ENCODE assay signal across 11 cellular contexts in the genomic region with DNA sequence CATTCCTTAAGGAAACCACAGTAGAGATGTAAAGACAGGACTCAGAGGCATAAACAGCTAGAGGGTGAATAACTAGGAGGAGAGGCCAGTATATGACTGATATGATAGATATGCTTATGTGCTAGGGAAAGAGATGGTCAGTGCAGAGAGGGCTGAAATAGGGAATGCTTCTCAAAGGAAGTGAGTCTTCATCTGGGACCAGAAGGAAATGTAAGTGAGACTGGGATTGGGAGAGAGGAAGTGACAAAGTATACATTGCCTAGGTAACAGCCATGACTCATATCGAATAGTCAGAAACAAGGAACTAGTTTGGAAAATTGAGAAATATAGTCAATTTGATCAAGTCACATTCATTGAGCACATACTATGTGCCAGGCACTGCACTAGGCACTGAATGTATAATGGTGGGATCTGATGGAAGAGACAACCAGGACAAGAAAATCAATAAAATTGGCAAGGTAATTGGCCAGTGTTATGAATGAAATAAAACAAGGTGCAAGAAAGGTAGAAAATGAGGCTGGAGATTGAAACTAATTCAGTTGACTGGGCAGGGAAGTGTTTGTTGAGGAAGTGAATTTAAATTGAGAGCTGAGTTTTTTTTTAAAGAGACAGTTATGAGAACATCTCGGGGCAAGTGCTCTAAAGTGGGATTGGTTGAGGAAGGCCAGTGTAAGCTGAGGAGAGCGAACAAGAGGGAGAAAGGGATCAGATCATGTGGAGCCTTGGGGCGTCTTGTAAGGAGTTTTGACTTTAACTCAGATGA. TPM values are rescaled to one million over a fixed set of nuclear protein-coding genes. Genes with fewer than 3 reads are reported as not detected.
A peak's percentile ranks its signal among the peaks of the same experiment; 100 is the strongest.
DNase-seq lines count a peak whose midpoint lies in the region; ATAC-seq and TF ChIP-seq lines count a peak whose summit lies in the region.
"Had no signal": no experiment of that assay in that cellular context is flagged by ENCODE, and none has a peak within 500 bp of the region (broad histone marks: within the 10 kb centered on the region; RNA-seq: fewer than 3 reads in every experiment).

No MANE protein-coding gene starts in this region.

- intact Hi-C loops in activated naive CD4-positive, alpha-beta T cell treated with anti-CD3 and anti-CD28 coated beads for 36 hours (cut with micrococcal nuclease): loop anchor here (1.0 kb wide), 2 partner anchors 13 to 53 kb away; no protein-coding TSS in a partner anchor
- intact Hi-C loops in tibial artery (cut with DNase I; ENCODE audit: low total_unique reads): no loop called here

- H3K4me1 ChIP-seq in upper lobe of left lung (peaks cover 28 to 45% (median 37%) of the 10 kb centered on the region in 4 donors), tibial artery (peaks cover 0 to 23% (median 2%) of the 10 kb centered on the region in 4 donors)

- TF ChIP-seq EP300 in upper lobe of left lung (IDR thresholded peaks at IDR 0.05): no peak

- TF ChIP-seq CTCF in RWPE1 (conservative IDR thresholded peaks at IDR 0.05; ENCODE audit: low read depth) (no peak), upper lobe of left lung (IDR thresholded peaks at IDR 0.05) (no peak), tibial artery (IDR thresholded peaks at IDR 0.05) (no peak)

- no peak overlapping the region for H3K4me3 ChIP-seq in upper lobe of left lung
- no peak overlapping the region for H3K4me3 ChIP-seq in tibial artery
- H3K4me3 ChIP-seq: gastroesophageal sphincter had no signal

- peak overlapping the region; percentile 40 for H3K4me3 Mint-ChIP-seq in activated naive CD4-positive, alpha-beta T cell treated with anti-CD3 and anti-CD28 coated beads for 36 hours

- no peaks in the 10 kb centered on the region for H3K9me3 Mint-ChIP-seq in activated naive CD4-positive, alpha-beta T cell treated with anti-CD3 and anti-CD28 coated beads for 36 hours

- no peak for TF ChIP-seq POLR2A in upper lobe of left lung (IDR thresholded peaks at IDR 0.05)

- DNase-seq in activated naive CD4-positive, alpha-beta T cell treated with anti-CD3 and anti-CD28 coated beads for 36 hours: no peak
- no peak for DNase-seq in activated naive CD4-positive, alpha-beta T cell (lab: John Stamatoyannopoulos, UW)
- peak; percentile 60 for DNase-seq in RWPE1 (ENCODE audit: low spot score)
- DNase-seq in upper lobe of left lung: no peak
- no peak for DNase-seq in tibial artery
- no peak for DNase-seq in NCI-H187 (lab: John Stamatoyannopoulos, UW)
- DNase-seq: activated CD4-positive, alpha-beta T cell treated with anti-CD3 and anti-CD28 coated beads for 4 hours; NCI-H146 had no signal

- H3K27ac ChIP-seq in RWPE1 (no peak overlapping the region), upper lobe of left lung (peak overlapping the region in 3 of 4 donors; percentile 3 to 31 (median 28)), tibial artery (no peak overlapping the region)
- H3K27ac ChIP-seq: gastroesophageal sphincter had no signal

- no peaks in the 10 kb centered on the region for H3K27me3 Mint-ChIP-seq in activated naive CD4-positive, alpha-beta T cell treated with anti-CD3 and anti-CD28 coated beads for 36 hours (ENCODE audit: low read depth)

- 64 to 75% methylated on average over 4 of the region's 4 CpGs for WGBS in upper lobe of left lung, 2 donors

- no peaks in the 10 kb centered on the region for H3K9me3 ChIP-seq in upper lobe of left lung
- H3K9me3 ChIP-seq in tibial artery: no peaks in the 10 kb centered on the region
- H3K9me3 ChIP-seq: gastroesophageal sphincter had no signal

- H3K27me3 ChIP-seq in upper lobe of left lung (no peaks in the 10 kb centered on the region), tibial artery (no peaks in the 10 kb centered on the region)
- H3K27me3 ChIP-seq: gastroesophageal sphincter had no signal

- POLR2A ChIA-PET in RWPE1 (lab: Yijun Ruan, JAX; ENCODE audit: low non-redundant PET): no interaction called here

- peaks cover 0 to 7% (median 3%) of the 10 kb centered on the region in 4 donors for H3K36me3 ChIP-seq in upper lobe of left lung
- peaks cover 0 to 12% (median 4%) of the 10 kb centered on the region in 3 donors for H3K36me3 ChIP-seq in tibial artery

- H3K4me1 Mint-ChIP-seq in activated naive CD4-positive, alpha-beta T cell treated with anti-CD3 and anti-CD28 coated beads for 36 hours (ENCODE audit: low read depth): peaks cover 71% of the 10 kb centered on the region

- H3K36me3 Mint-ChIP-seq in activated naive CD4-positive, alpha-beta T cell treated with anti-CD3 and anti-CD28 coated beads for 36 hours (ENCODE audit: low read depth): peaks cover 58% of the 10 kb centered on the region

- ATAC-seq in esophagus mucosa: peak; percentile 58
- ATAC-seq in upper lobe of left lung (ENCODE audit: low FRiP score in 2 of 2): peak in 1 of 2 donors; percentile 60
- no peak for ATAC-seq in GM21619 (IDR thresholded peaks at IDR 0.05; ENCODE audit: unreplicated experiment)
- ATAC-seq: gastroesophageal sphincter had no signal

- CTCF ChIA-PET in activated naive CD4-positive, alpha-beta T cell treated with anti-CD3 and anti-CD28 coated beads for 36 hours (lab: Charles Lee): interaction anchor here (4.3 kb wide), 1 partner anchor 11 kb away, joined by 19 read pairs; no protein-coding TSS in a partner anchor
- CTCF ChIA-PET in RWPE1 (lab: Yijun Ruan, JAX): no interaction called here

- peak overlapping the region; percentile 71 for H3K27ac Mint-ChIP-seq in activated naive CD4-positive, alpha-beta T cell treated with anti-CD3 and anti-CD28 coated beads for 36 hours

RNA-seq across cellular contexts. Expression of a gene that starts 4.3 kb away (rescaled TPM):
- 100 to 1,000 TPM; 108 to 111 TPM for total RNA-seq in activated naive CD4-positive, alpha-beta T cell treated with anti-CD3 and anti-CD28 coated beads for 36 hours
- total RNA-seq in esophagus mucosa: 1.3 TPM
- total RNA-seq in upper lobe of left lung: 10 to 100 TPM; 19.9 to 24.8 (median 22.1) TPM

RNA-seq across cellular contexts. Expression of a gene that starts 55.3 kb away (rescaled TPM):
- 10 to 100 TPM; 76.1 to 77.7 TPM for total RNA-seq in activated naive CD4-positive, alpha-beta T cell treated with anti-CD3 and anti-CD28 coated beads for 36 hours
- total RNA-seq in esophagus mucosa (23.6 TPM), upper lobe of left lung (10 to 100 TPM; 28.9 to 67.2 (median 42.7) TPM)

Comparison
In these comparisons a context has a peak if more than half of its experiments do, and no peak if none do; other contexts are left out.
1. H3K27ac ChIP-seq: peak in upper lobe of left lung (3 of 4); none in RWPE1 (single experiment) and tibial artery (0 of 2).